ENCODE assay signal across 22 cellular contexts in the genomic region with DNA sequence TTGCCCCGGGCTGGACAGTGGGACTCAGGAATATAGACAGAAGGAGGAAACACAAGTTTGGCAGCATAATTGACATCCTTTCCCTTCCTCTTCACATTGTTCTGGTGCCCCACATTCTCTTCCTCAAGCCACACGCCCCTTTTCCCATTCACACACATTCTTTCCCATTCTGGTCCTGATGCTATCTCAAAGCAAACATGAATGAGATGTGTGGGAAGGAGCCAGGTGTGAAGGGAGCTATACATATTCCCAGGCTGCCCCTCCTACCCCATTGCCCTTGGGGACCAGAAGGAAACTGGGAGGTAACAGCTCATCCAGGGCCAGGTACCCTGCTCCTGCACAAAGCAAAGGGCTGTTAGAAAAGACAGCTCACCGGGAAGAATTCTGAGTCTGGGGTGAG.
"Had no signal": no experiment of that assay in that cellular context is flagged by ENCODE, and none has a peak within 500 bp of the region (broad histone marks: within the 10 kb centered on the region; RNA-seq: fewer than 3 reads in every experiment).

No MANE protein-coding gene starts in this region.

- H3K9me3 Mint-ChIP-seq: activated CD8-positive, alpha-beta T cell treated with anti-CD3 and anti-CD28 coated beads for 36 hours; activated naive CD8-positive, alpha-beta T cell treated with anti-CD3 and anti-CD28 coated beads, Interleukin-2, amount 10 ng/mL, durations not matched to agents 7 days and 5 days; activated T-helper 1 cell treated with anti-CD3 and anti-CD28 coated beads, Interleukin-12 subunit alpha, Interleukin-12 subunit beta, Interleukin-2, Interleukin-4 antibody, amounts not matched to agents 30 ng/mL and 10 ng/mL and 1 ng/mL, durations not matched to agents 14 hours and 24 hours and 36 hours had no signal

- H3K27me3 Mint-ChIP-seq: activated CD8-positive, alpha-beta T cell treated with anti-CD3 and anti-CD28 coated beads for 36 hours; activated naive CD8-positive, alpha-beta T cell treated with anti-CD3 and anti-CD28 coated beads, Interleukin-2, amount 10 ng/mL, durations not matched to agents 7 days and 5 days had no signal

- H3K27ac ChIP-seq: KMS-11, SK-N-MC, VCaP had no signal

- DNase-seq: activated CD4-positive, CD25-positive, alpha-beta regulatory T cell; activated CD8-positive, alpha-beta memory T cell treated with anti-CD3 and anti-CD28 coated beads, Interleukin-2, amount 50 U/mL, for 4 hours; activated CD8-positive, alpha-beta T cell treated with anti-CD3 and anti-CD28 coated beads for 36 hours; activated effector memory CD4-positive, alpha-beta T cell treated with Interleukin-2 at 50 U/mL for 16 hours; activated naive CD4-positive, alpha-beta T cell; activated naive CD8-positive, alpha-beta T cell treated with anti-CD3 and anti-CD28 coated beads, Interleukin-2, amount 10 ng/mL, durations not matched to agents 7 days and 5 days; NCI-H1092; NCI-H1417 treated with DMSO at 0.1 percent for 48 hours; NCI-H1694; NCI-H2029; NCI-H2107; NCI-H2171 treated with DMSO at 0.1 percent for 48 hours; NCI-H226; NCI-H526; NCI-H82; T-helper 1 cell had no signal

- H3K4me3 ChIP-seq: SK-N-MC had no signal

- H3K27ac Mint-ChIP-seq: activated CD8-positive, alpha-beta T cell treated with anti-CD3 and anti-CD28 coated beads for 36 hours; activated naive CD8-positive, alpha-beta T cell treated with anti-CD3 and anti-CD28 coated beads, Interleukin-2, amount 10 ng/mL, durations not matched to agents 7 days and 5 days; activated T-helper 1 cell treated with anti-CD3 and anti-CD28 coated beads, Interleukin-12 subunit alpha, Interleukin-12 subunit beta, Interleukin-2, Interleukin-4 antibody, amounts not matched to agents 30 ng/mL and 10 ng/mL and 1 ng/mL, durations not matched to agents 14 hours and 24 hours and 36 hours; brain had no signal

- H3K4me2 ChIP-seq: KMS-11 had no signal

- ATAC-seq: activated CD8-positive, alpha-beta T cell treated with anti-CD3 and anti-CD28 coated beads for 36 hours; Right ventricle myocardium inferior had no signal

- H3K4me3 Mint-ChIP-seq: activated CD8-positive, alpha-beta T cell treated with anti-CD3 and anti-CD28 coated beads for 36 hours; activated naive CD8-positive, alpha-beta T cell treated with anti-CD3 and anti-CD28 coated beads, Interleukin-2, amount 10 ng/mL, durations not matched to agents 7 days and 5 days; activated T-helper 1 cell treated with anti-CD3 and anti-CD28 coated beads, Interleukin-12 subunit alpha, Interleukin-12 subunit beta, Interleukin-2, Interleukin-4 antibody, amounts not matched to agents 30 ng/mL and 10 ng/mL and 1 ng/mL, durations not matched to agents 14 hours and 24 hours and 36 hours; brain had no signal

- H3K4me1 Mint-ChIP-seq: activated naive CD8-positive, alpha-beta T cell treated with anti-CD3 and anti-CD28 coated beads, Interleukin-2, amount 10 ng/mL, durations not matched to agents 7 days and 5 days had no signal

- H3K9ac ChIP-seq: KMS-11 had no signal
